ENCODE assay signal across 1 cellular context in the genomic region with DNA sequence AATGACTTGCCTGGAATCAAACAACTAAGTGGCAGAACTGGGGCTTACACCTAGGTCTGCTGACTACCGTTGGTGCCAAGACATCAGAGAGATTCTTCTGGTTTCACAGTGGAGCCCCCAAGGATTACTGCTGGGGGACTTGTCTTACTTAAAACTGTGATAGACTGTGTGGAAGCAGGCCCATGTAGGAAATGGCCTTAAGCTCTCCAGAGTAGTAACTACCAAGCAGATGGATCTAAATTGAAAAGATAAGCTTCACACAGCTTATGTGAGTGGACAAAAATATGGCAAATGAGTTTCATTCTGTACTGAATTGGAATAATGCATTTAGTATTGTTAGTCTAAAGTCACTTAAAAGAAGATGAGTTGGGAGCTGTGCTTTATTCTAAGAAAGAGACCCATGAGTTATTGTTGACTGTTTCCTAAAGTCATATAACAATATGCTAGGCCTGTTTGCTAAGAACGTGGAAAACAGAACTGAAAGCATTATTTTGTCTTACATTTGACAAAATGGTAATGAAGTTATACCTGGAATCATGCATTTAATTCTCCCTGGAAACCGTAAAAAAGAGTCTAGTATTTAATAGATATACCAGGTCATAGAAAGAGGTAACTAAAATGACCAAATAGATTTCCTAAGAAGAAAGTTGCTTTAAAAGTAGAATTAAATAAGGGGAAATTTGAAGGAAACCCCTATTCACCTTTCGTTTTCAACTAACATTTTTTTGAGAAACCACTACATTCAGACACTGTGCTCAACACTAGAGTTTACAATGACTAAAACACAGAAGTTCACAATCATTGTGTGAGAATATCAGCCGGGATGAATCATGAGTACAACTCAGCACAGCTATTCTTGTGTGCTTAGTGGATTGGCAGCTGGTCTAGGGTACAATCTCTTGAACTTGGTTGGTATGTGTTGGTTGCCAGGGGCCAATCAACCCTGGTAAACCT.
TF ChIP-seq lines count a peak whose summit lies in the region.

No MANE protein-coding gene starts in this region.

TF ChIP-seq in GM12878, 131 proteins besides CTCF, POLR2A, EP300 and RAD21 (continues in another document):
- TF ChIP-seq SUZ12 (IDR thresholded peaks at IDR 0.05; ENCODE audit: unreplicated experiment) = no peak
- peak; percentile 84 for TF ChIP-seq ZNF384 (IDR thresholded peaks at IDR 0.05; ENCODE audit: borderline replicate concordance, low read depth, low read length)
- no peak for TF ChIP-seq CHD4 (IDR thresholded peaks at IDR 0.05)
- TF ChIP-seq TCF12 (IDR thresholded peaks at IDR 0.05; ENCODE audit: low read depth, low read length) = peak; percentile 88
- TF ChIP-seq KDM1A (IDR thresholded peaks at IDR 0.05; ENCODE audit: borderline replicate concordance) = no peak
- peak; percentile 52 to 70; a peak in 3 of 4 replicates for TF ChIP-seq IKZF2 (IDR thresholded peaks at IDR 0.05)
- TF ChIP-seq, protein P1, sequence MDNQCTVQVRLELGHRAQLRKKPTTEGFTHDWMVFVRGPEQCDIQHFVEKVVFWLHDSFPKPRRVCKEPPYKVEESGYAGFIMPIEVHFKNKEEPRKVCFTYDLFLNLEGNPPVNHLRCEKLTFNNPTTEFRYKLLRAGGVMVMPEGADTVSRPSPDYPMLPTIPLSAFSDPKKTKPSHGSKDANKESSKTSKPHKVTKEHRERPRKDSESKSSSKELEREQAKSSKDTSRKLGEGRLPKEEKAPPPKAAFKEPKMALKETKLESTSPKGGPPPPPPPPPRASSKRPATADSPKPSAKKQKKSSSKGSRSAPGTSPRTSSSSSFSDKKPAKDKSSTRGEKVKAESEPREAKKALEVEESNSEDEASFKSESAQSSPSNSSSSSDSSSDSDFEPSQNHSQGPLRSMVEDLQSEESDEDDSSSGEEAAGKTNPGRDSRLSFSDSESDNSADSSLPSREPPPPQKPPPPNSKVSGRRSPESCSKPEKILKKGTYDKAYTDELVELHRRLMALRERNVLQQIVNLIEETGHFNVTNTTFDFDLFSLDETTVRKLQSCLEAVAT (IDR thresholded peaks at IDR 0.05) = 0 out of 2 replicates have a peak, but pooled peaks have one; percentile 29
- no peak for TF ChIP-seq SIX5 (IDR thresholded peaks at IDR 0.05; ENCODE audit: low read depth, low read length, severe bottlenecking)
- peak; percentile 61 for TF ChIP-seq CUX1 (IDR thresholded peaks at IDR 0.05; ENCODE audit: insufficient replicate concordance, low read depth, low read length)
- TF ChIP-seq, protein P2, sequence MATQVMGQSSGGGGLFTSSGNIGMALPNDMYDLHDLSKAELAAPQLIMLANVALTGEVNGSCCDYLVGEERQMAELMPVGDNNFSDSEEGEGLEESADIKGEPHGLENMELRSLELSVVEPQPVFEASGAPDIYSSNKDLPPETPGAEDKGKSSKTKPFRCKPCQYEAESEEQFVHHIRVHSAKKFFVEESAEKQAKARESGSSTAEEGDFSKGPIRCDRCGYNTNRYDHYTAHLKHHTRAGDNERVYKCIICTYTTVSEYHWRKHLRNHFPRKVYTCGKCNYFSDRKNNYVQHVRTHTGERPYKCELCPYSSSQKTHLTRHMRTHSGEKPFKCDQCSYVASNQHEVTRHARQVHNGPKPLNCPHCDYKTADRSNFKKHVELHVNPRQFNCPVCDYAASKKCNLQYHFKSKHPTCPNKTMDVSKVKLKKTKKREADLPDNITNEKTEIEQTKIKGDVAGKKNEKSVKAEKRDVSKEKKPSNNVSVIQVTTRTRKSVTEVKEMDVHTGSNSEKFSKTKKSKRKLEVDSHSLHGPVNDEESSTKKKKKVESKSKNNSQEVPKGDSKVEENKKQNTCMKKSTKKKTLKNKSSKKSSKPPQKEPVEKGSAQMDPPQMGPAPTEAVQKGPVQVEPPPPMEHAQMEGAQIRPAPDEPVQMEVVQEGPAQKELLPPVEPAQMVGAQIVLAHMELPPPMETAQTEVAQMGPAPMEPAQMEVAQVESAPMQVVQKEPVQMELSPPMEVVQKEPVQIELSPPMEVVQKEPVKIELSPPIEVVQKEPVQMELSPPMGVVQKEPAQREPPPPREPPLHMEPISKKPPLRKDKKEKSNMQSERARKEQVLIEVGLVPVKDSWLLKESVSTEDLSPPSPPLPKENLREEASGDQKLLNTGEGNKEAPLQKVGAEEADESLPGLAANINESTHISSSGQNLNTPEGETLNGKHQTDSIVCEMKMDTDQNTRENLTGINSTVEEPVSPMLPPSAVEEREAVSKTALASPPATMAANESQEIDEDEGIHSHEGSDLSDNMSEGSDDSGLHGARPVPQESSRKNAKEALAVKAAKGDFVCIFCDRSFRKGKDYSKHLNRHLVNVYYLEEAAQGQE (IDR thresholded peaks at IDR 0.05; ENCODE audit: low read depth, low read length) = no peak
- no peak for TF ChIP-seq CHD1 (IDR thresholded peaks at IDR 0.05; ENCODE audit: low read depth, low read length)
- peak; percentile 44 for TF ChIP-seq KLF5 (IDR thresholded peaks at IDR 0.05; ENCODE audit: partially characterized antibody)
- 0 out of 2 replicates have a peak, but pooled peaks have one; percentile 43 for TF ChIP-seq ZNF207 (IDR thresholded peaks at IDR 0.05; ENCODE audit: borderline replicate concordance)
- TF ChIP-seq FOXM1 (IDR thresholded peaks at IDR 0.05; ENCODE audit: low read depth, low read length) = peak; percentile 89
- no peak for TF ChIP-seq ESRRA (IDR thresholded peaks at IDR 0.05; ENCODE audit: low read length)
- TF ChIP-seq DPF2 (IDR thresholded peaks at IDR 0.05) = 0 out of 2 replicates have a peak, but pooled peaks have one; percentile 44
- TF ChIP-seq, protein P3, sequence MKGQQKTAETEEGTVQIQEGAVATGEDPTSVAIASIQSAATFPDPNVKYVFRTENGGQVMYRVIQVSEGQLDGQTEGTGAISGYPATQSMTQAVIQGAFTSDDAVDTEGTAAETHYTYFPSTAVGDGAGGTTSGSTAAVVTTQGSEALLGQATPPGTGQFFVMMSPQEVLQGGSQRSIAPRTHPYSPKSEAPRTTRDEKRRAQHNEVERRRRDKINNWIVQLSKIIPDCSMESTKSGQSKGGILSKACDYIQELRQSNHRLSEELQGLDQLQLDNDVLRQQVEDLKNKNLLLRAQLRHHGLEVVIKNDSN (IDR thresholded peaks at IDR 0.05; ENCODE audit: borderline replicate concordance, extremely low read length, insufficient read depth, low read depth, low read length) = no peak
- TF ChIP-seq EED (IDR thresholded peaks at IDR 0.05; ENCODE audit: low read depth) = 0 out of 2 replicates have a peak, but pooled peaks have one; percentile 26
- peak in 1 of 2 experiments; percentile 73; a peak in 1 of 4 replicates for TF ChIP-seq ETV6 (conservative IDR thresholded peaks at IDR 0.05 in 1 of 2, IDR thresholded peaks at IDR 0.05 in 1 of 2; ENCODE audit: borderline replicate concordance in 1 of 2, low read depth in 1 of 2)
- no peak for TF ChIP-seq SIN3A (IDR thresholded peaks at IDR 0.05; ENCODE audit: low read depth, low read length)
- TF ChIP-seq SP1 (IDR thresholded peaks at IDR 0.05; ENCODE audit: low read depth, low read length) = peak; percentile 32
- 0 out of 2 replicates have a peak, but pooled peaks have one; percentile 17 for TF ChIP-seq ZBTB40 (IDR thresholded peaks at IDR 0.05; ENCODE audit: borderline replicate concordance)
- TF ChIP-seq BACH1 (IDR thresholded peaks at IDR 0.05; ENCODE audit: borderline replicate concordance) = no peak; the same call in 1 of the 2 replicates
- TF ChIP-seq ATF7 (IDR thresholded peaks at IDR 0.05; ENCODE audit: low read depth) = peak; percentile 80
- TF ChIP-seq MTA2 (IDR thresholded peaks at IDR 0.05; ENCODE audit: low read depth) = peak; percentile 75
- TF ChIP-seq RCOR1 (conservative IDR thresholded peaks at IDR 0.05; ENCODE audit: low read depth, low read length) = no peak
- 0 out of 2 replicates have a peak, but pooled peaks have one; percentile 12 for TF ChIP-seq CBX5 (IDR thresholded peaks at IDR 0.05; ENCODE audit: low read depth)
- TF ChIP-seq, protein P4, sequence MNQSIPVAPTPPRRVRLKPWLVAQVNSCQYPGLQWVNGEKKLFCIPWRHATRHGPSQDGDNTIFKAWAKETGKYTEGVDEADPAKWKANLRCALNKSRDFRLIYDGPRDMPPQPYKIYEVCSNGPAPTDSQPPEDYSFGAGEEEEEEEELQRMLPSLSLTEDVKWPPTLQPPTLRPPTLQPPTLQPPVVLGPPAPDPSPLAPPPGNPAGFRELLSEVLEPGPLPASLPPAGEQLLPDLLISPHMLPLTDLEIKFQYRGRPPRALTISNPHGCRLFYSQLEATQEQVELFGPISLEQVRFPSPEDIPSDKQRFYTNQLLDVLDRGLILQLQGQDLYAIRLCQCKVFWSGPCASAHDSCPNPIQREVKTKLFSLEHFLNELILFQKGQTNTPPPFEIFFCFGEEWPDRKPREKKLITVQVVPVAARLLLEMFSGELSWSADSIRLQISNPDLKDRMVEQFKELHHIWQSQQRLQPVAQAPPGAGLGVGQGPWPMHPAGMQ (IDR thresholded peaks at IDR 0.05; ENCODE audit: borderline replicate concordance) = no peak
- TF ChIP-seq RFX5 (IDR thresholded peaks at IDR 0.05; ENCODE audit: low read depth, low read length) = 0 out of 2 replicates have a peak, but pooled peaks have one; percentile 13
- TF ChIP-seq BCL3 (IDR thresholded peaks at IDR 0.05; ENCODE audit: borderline replicate concordance, insufficient read depth, low read depth, low read length, poor library complexity, severe bottlenecking) = peak; percentile 91
- peak; percentile 77 for TF ChIP-seq CREM (IDR thresholded peaks at IDR 0.05; ENCODE audit: low read depth)
